In genomic region chr13:100789481-100789880, GRCh38 we compare ENCODE assay signal across 10 cellular contexts.
DNase-seq lines count a peak whose midpoint lies in the region; ATAC-seq and FAIRE-seq lines count a peak whose summit lies in the region.
"Had no signal": no experiment of that assay in that cellular context is flagged by ENCODE, and none has a peak within 500 bp of the region (broad histone marks: within the 10 kb centered on the region; RNA-seq: fewer than 3 reads in every experiment).

No MANE protein-coding gene starts in this region.

- DNase-seq in NCI-H2227 treated with DMSO at 0.1 percent for 48 hours (lab: John Stamatoyannopoulos, UW) (peak; percentile 24), NCI-H2227 (lab: John Stamatoyannopoulos, UW; ENCODE audit: unreplicated experiment) (no peak), NCI-H2171 treated with DMSO at 0.1 percent for 48 hours (lab: John Stamatoyannopoulos, UW) (peak; percentile 66), frontal cortex (ENCODE audit: low spot score in 2 of 2) (peak; percentile 29 to 39), substantia nigra (lab: John Stamatoyannopoulos, UW) (peak in 42 of 49 donors; percentile 4 to 73 (median 44)), HuH-7 (ENCODE audit: low spot score) (no peak)
- DNase-seq: stimulated activated CD4-positive, alpha-beta T cell treated with anti-CD3 and anti-CD28 coated beads, Interleukin-12 subunit alpha, Interleukin-12 subunit beta, amount 100 ng/mL, for 4 hours had no signal

- no peak for FAIRE-seq in frontal cortex (lab: Jason Lieb, UNC)
- FAIRE-seq: A549 had no signal

- H3K27ac ChIP-seq in substantia nigra (ENCODE audit: low read depth, low read length, poor library complexity, severe bottlenecking): peak overlapping the region; percentile 61
- H3K27ac ChIP-seq: A549 had no signal

- no peak for ATAC-seq in GM19467 (IDR thresholded peaks at IDR 0.05; ENCODE audit: unreplicated experiment)
- ATAC-seq in GM19035 (IDR thresholded peaks at IDR 0.05; ENCODE audit: unreplicated experiment): no peak
- ATAC-seq: A549 had no signal

Comparison
In these comparisons a context has a peak if more than half of its experiments do, and no peak if none do; other contexts are left out.
1. DNase-seq: peak in NCI-H2227 treated with DMSO at 0.1 percent for 48 hours (single experiment), NCI-H2171 treated with DMSO at 0.1 percent for 48 hours (single experiment), frontal cortex (2 of 2) and substantia nigra (42 of 49); none in NCI-H2227 (single experiment) and HuH-7 (single experiment).